Comparison of ENCODE assay signal across 12 cellular contexts in the genomic region with DNA sequence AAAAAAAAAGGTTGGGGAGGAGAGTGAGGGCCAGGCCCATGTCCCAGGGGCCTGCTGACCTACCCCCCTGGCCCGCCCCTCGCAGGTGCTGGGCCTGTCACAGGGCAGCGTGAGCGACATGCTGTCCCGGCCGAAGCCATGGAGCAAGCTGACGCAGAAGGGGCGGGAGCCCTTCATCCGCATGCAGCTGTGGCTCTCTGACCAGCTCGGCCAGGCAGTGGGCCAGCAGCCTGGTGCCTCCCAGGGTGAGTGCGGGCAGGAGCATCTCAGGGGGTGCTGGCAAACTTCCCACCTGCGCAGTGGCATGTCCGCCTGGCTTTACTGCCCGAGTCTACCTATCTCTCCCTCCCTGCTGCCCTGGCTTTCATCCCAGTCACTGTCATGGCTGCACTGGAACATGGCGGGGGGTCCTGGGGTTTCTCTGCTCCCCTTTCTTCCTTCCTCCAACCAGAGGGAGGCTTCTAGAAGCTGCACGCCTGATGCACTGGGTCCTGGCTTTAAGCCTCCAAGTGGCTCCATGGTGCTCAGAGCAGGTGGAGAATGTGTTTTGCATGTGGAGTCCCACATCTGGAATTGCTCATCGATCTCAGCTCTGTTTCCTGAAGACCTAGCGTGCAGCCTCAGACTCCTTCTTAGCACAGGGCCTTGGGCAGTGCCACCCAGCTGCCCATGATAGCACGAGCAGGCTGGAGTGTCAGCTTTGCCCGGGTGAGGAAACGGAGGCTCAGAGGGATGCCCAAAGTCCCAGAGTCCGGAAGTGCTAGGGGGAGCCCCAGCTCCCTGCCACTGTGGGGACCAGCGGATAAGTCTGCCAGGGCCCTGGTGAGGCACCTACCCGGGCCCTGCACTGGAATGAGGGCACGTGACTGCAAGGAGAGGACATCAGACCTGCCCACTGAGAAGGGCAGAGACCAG. TPM values are rescaled to one million over a fixed set of nuclear protein-coding genes. Genes with fewer than 3 reads are reported as not detected.
DNase-seq lines count a peak whose midpoint lies in the region; ATAC-seq, FAIRE-seq and TF ChIP-seq lines count a peak whose summit lies in the region.
"Had no signal": no experiment of that assay in that cellular context is flagged by ENCODE, and none has a peak within 500 bp of the region (broad histone marks: within the 10 kb centered on the region; RNA-seq: fewer than 3 reads in every experiment).

No MANE protein-coding gene starts in this region.

- H3K79me2 ChIP-seq in GM12878 (ENCODE audit: control insufficient read depth, insufficient read depth, low read length): no peaks in the 10 kb centered on the region

- no peak overlapping the region for H3K27ac ChIP-seq in GM12878 (ENCODE audit: control insufficient read depth, insufficient read depth)
- H3K27ac ChIP-seq: adrenal gland, skin epidermis had no signal

- no peak for TF ChIP-seq EP300 in GM12878 (IDR thresholded peaks at IDR 0.05; ENCODE audit: borderline replicate concordance in 1 of 2, control insufficient read depth in 1 of 2, low read depth in 2 of 2, low read length in 2 of 2)

- intact Hi-C loops in GM12878 (cut with micrococcal nuclease; ENCODE audit: unreplicated experiment): no loop called here

- no peak for TF ChIP-seq CTCF in GM12878 (IDR thresholded peaks at IDR 0.05 in 2 of 3, conservative IDR thresholded peaks at IDR 0.05 in 1 of 3; ENCODE audit: control insufficient read depth in 2 of 3, extremely low read depth in 1 of 3, insufficient read depth in 1 of 3, low read depth in 3 of 3, low read length in 3 of 3)

- no peak overlapping the region for H3K4me2 ChIP-seq in GM12878 (ENCODE audit: control insufficient read depth, insufficient read depth)

- BruUV-seq in GM12878 (replicated peaks; lab: Mats Ljungman, UMichigan): no TSS peak

- no peaks in the 10 kb centered on the region for H3K36me3 ChIP-seq in GM12878 (ENCODE audit: control insufficient read depth in 2 of 2, insufficient read depth in 2 of 2, low read length in 1 of 2)
- H3K36me3 ChIP-seq: adrenal gland had no signal

- in situ Hi-C loops in GM12878 (cut with MboI): no loop called here

- ATAC-seq in GM12878 (no peak), HG03571 (IDR thresholded peaks at IDR 0.05; ENCODE audit: unreplicated experiment) (no peak)
- ATAC-seq: naive thymus-derived CD8-positive, alpha-beta T cell had no signal

- POLR2A ChIA-PET in GM12878 (lab: Charles Lee): no interaction called here

- no peak for TF ChIP-seq POLR2A in GM12878 (IDR thresholded peaks at IDR 0.05; ENCODE audit: low read depth, low read length)

- H3K4me3 ChIP-seq in GM12878: no peak overlapping the region
- H3K4me3 ChIP-seq: adrenal gland, skin epidermis had no signal

- no peaks in the 10 kb centered on the region for H3K27me3 ChIP-seq in GM12878 (replicated peaks in 1 of 2; ENCODE audit: control insufficient read depth in 2 of 2, insufficient read depth in 2 of 2, low read length in 1 of 2)

- no peak overlapping the region for H3K9ac ChIP-seq in GM12878 (ENCODE audit: control insufficient read depth, insufficient read depth, low read length)

- RAD21 ChIA-PET in GM12878 (lab: Charles Lee; ENCODE audit: unreplicated experiment): no interaction called here

- no peak for FAIRE-seq in GM12878 (lab: Jason Lieb, UNC)

- no peak for TF ChIP-seq RAD21 in GM12878 (IDR thresholded peaks at IDR 0.05; ENCODE audit: insufficient read depth, low read depth, low read length)

- no peaks in the 10 kb centered on the region for H3K4me1 ChIP-seq in GM12878 (ENCODE audit: control insufficient read depth, insufficient read depth, low read length)
- H3K4me1 ChIP-seq: adrenal gland had no signal

- 53% methylated on average over 25 of the region's 25 CpGs for WGBS in GM12878 (ENCODE audit: insufficient coverage, insufficient replicate concordance, low lambda C conversion rate, missing lambda C conversion rate)

- DNase-seq in GM04504 (ENCODE audit: low read depth): peak; percentile 10
- DNase-seq in NCI-H2029 treated with DMSO at 0.1 percent for 48 hours (lab: John Stamatoyannopoulos, UW): peak; percentile 28
- no peak for DNase-seq in GM12878 (ENCODE audit: low read depth, low spot score)
- DNase-seq in nucleus accumbens (lab: John Stamatoyannopoulos, UW): peak in 33 of 56 donors; percentile 0 to 78 (median 29)
- DNase-seq in amniotic stem cell (lab: John Stamatoyannopoulos, UW): no peak
- DNase-seq in cerebellar nuclear complex (lab: John Stamatoyannopoulos, UW): no peak
- no peak for DNase-seq in NCI-H526 treated with DMSO at 0.1 percent for 48 hours (lab: John Stamatoyannopoulos, UW)
- DNase-seq: adrenal gland; naive thymus-derived CD8-positive, alpha-beta T cell; NCI-H510A treated with DMSO at 0.1 percent for 48 hours had no signal

- no peak overlapping the region for H2AFZ ChIP-seq in GM12878 (ENCODE audit: control insufficient read depth, low read depth, low read length)

- no peaks in the 10 kb centered on the region for H3K9me3 ChIP-seq in GM12878 (replicated peaks; ENCODE audit: control insufficient read depth, insufficient read depth, low read length)
- H3K9me3 ChIP-seq: adrenal gland had no signal

- SMC1A ChIA-PET in GM12878 (lab: Charles Lee; ENCODE audit: uncharacterized antibody, unreplicated experiment): no interaction called here

- CTCF ChIA-PET in GM12878 (lab: Yijun Ruan, JAX): interaction anchor here (0.8 kb wide), 1 partner anchor 21 kb away, joined by 3 read pairs; no protein-coding TSS in a partner anchor

- H4K20me1 ChIP-seq in GM12878 (ENCODE audit: control insufficient read depth, insufficient read depth): no peaks in the 10 kb centered on the region

TF ChIP-seq in GM12878, 131 proteins besides CTCF, POLR2A, EP300 and RAD21:
- TF ChIP-seq, protein P1, sequence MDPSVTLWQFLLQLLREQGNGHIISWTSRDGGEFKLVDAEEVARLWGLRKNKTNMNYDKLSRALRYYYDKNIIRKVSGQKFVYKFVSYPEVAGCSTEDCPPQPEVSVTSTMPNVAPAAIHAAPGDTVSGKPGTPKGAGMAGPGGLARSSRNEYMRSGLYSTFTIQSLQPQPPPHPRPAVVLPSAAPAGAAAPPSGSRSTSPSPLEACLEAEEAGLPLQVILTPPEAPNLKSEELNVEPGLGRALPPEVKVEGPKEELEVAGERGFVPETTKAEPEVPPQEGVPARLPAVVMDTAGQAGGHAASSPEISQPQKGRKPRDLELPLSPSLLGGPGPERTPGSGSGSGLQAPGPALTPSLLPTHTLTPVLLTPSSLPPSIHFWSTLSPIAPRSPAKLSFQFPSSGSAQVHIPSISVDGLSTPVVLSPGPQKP (IDR thresholded peaks at IDR 0.05; ENCODE audit: low read depth, low read length): no peak
- TF ChIP-seq, protein P2, sequence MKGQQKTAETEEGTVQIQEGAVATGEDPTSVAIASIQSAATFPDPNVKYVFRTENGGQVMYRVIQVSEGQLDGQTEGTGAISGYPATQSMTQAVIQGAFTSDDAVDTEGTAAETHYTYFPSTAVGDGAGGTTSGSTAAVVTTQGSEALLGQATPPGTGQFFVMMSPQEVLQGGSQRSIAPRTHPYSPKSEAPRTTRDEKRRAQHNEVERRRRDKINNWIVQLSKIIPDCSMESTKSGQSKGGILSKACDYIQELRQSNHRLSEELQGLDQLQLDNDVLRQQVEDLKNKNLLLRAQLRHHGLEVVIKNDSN (IDR thresholded peaks at IDR 0.05; ENCODE audit: borderline replicate concordance, extremely low read length, insufficient read depth, low read depth, low read length): peak; percentile 8
- no peak for TF ChIP-seq ZNF207 (IDR thresholded peaks at IDR 0.05; ENCODE audit: borderline replicate concordance)

RNA-seq across cellular contexts. Expression of a gene that starts 46.3 kb away (rescaled TPM):
- total RNA-seq in GM12878 (2013; cell fraction: nucleolus; rRNA removed): 1.8 and 3.4 TPM in 2 replicates
- total RNA-seq in GM12878 (2014; rRNA removed) (0.45 and 0.65 TPM in 2 replicates), GM12878 (2014; rRNA removed; fragmentation: Illumina TruSeq; extraction: Trizol) (0.18 and 0.28 TPM in 2 replicates), GM12878 (2021) (1.3 and 1.4 TPM in 2 replicates)
- 0.21 TPM for polyA plus RNA-seq in GM12878 (2011; ENCODE audit: low read depth)
- polyA plus RNA-seq in GM12878 (2011; rRNA removed) (0.30 and 0.79 TPM in 2 replicates), GM12878 (2014; fragmentation: Illumina TruSeq; extraction: Trizol) (0.29 TPM in 1 of 2 replicates, not detected in the other), GM12878 (2014; fragmentation: Nextera tagmentation; extraction: Ambion mirVana) (under 1 TPM in 1 of 2 experiments, not detected in 1; 0.02 TPM), GM12878 (2014; rRNA removed) (0.51 and 1.4 TPM in 2 replicates), GM12878 (2016; fragmentation: Nextera tagmentation; extraction: Ambion mirVana) (1 to 10 TPM in 1 of 2 experiments, under 1 TPM in 1; 0.59 to 1.1 TPM)
- 1.0 and 1.8 TPM in 2 replicates for polyA plus RNA-seq in GM12878 (2011; cell fraction: cytosol; rRNA removed)
- polyA plus RNA-seq in GM12878 (2011; cell fraction: nucleus; rRNA removed): 2.5 and 3.0 TPM in 2 replicates
- polyA plus RNA-seq in GM12878 (2012): 1.0 and 1.3 TPM in 2 replicates
- 0.51 and 1.3 TPM in 2 replicates for polyA minus RNA-seq in GM12878 (2011; rRNA and poly(A)+ RNA removed)
- 0.53 and 0.73 TPM in 2 replicates for polyA minus RNA-seq in GM12878 (2011; cell fraction: cytosol; rRNA and poly(A)+ RNA removed)
- polyA minus RNA-seq in GM12878 (2011; cell fraction: nucleus; rRNA and poly(A)+ RNA removed): 0.60 and 1.3 TPM in 2 replicates

Comparison
In these comparisons a context has a peak if more than half of its experiments do, and no peak if none do; other contexts are left out.
1. DNase-seq: peak in GM04504 (single experiment), NCI-H2029 treated with DMSO at 0.1 percent for 48 hours (single experiment) and nucleus accumbens (33 of 56); none in GM12878 (single experiment), amniotic stem cell (single experiment), cerebellar nuclear complex (0 of 2) and NCI-H526 treated with DMSO at 0.1 percent for 48 hours (single experiment).